Comparison of ENCODE assay signal across 8 cellular contexts in the genomic region with DNA sequence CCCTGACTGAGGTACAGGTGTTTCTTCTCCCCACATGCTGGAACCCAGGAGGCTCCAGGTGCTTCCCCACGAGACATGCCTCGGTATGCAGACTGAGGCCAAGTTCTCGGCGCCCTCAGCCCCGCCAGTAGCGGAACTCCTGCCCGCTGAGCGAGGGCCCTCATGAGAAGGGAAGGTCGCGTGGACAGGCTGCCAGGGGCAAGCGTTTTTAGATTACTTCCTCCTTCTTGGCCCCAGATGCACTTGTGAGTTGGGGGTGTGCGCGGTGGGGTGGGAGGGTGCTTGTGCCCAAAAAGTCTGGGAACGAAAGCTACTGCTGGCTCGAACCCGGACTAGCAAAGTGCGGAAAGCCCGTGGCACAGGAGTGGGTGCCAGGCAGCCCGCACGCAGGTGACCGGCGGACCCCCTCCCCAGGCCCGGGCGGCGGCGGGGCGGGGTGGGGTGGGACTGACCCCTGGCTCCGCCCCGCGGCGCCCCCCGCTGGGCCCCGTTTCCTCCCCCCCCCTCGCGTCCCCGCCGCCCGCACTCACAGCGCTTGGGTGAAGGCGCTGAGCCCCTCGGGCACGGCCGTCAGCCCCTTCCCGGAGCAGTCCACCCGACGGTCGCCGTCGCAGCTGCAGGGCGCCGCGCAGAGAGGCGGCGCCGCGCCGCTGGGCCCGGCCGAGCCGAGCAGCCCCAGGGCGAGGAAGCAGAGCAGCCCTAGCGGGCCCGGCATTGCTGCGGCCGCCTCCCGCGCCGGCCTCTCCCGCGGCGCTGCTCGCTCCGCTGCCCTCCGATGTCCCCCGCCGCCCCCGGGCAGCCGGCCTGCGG. TPM values are rescaled to one million over a fixed set of nuclear protein-coding genes. Genes with fewer than 3 reads are reported as not detected.
DNase-seq lines count a peak whose midpoint lies in the region; ATAC-seq and TF ChIP-seq lines count a peak whose summit lies in the region.

No MANE protein-coding gene starts in this region.

- H3K4me2 ChIP-seq in HCT116 (ENCODE audit: low read length) = peak overlapping the region; percentile 78

- DNase-seq in NCI-H2227 (lab: John Stamatoyannopoulos, UW; ENCODE audit: unreplicated experiment) (peak; percentile 64), NCI-H2227 treated with DMSO at 0.1 percent for 48 hours (lab: John Stamatoyannopoulos, UW) (no peak), HCT116 (ENCODE audit: low read depth, low spot score) (no peak), NB4 (ENCODE audit: low read depth) (peak; percentile 79), activated gamma-delta T cell treated with Interleukin-2 at 50 U/mL for 16 hours (peak; percentile 11), glomerular visceral epithelial cell (ENCODE audit: extremely low spot score) (peak; percentile 28), nucleus accumbens (lab: John Stamatoyannopoulos, UW) (peak in 37 of 56 donors; percentile 9 to 73 (median 41)), T1000 (lab: John Stamatoyannopoulos, UW) (no peak)

- H2AFZ ChIP-seq in HCT116 (ENCODE audit: low read depth, low read length, poor library complexity, severe bottlenecking) = peak overlapping the region; percentile 71

- BruUV-seq in HCT116 (replicated peaks; lab: Mats Ljungman, UMichigan) = no TSS peak

- H3K9me2 ChIP-seq in HCT116 (ENCODE audit: insufficient read depth) = no peaks in the 10 kb centered on the region

- no peak for TF ChIP-seq RAD21 in HCT116 (IDR thresholded peaks at IDR 0.05; ENCODE audit: low read depth)

- peak overlapping the region; percentile 57 for H3K9ac ChIP-seq in HCT116 (ENCODE audit: low read length)

- H3K9me3 ChIP-seq in HCT116 (ENCODE audit: control insufficient read depth in 1 of 2, insufficient read depth in 1 of 2, low read depth in 1 of 2, low read length in 2 of 2) = no peaks in the 10 kb centered on the region

- H3K4me3 ChIP-seq in HCT116 (replicated peaks in 1 of 2; ENCODE audit: low read depth in 1 of 2, low read length in 2 of 2) (peak overlapping the region; percentile 59 to 68), NB4 (ENCODE audit: low read depth, low read length) (peak overlapping the region; percentile 72)

- H3K4me1 ChIP-seq in HCT116 (ENCODE audit: control insufficient read depth in 1 of 2, insufficient read depth in 2 of 2, low read length in 2 of 2) = peaks cover 8 to 16% of the 10 kb centered on the region in 2 experiments; a peak in 3 of 4 replicates

- H3K36me3 ChIP-seq in HCT116 (ENCODE audit: control insufficient read depth in 1 of 2, insufficient read depth in 2 of 2, low read length in 2 of 2) = no peaks in the 10 kb centered on the region

- TF ChIP-seq CTCF in HCT116 (IDR thresholded peaks at IDR 0.05 in 2 of 3, conservative IDR thresholded peaks at IDR 0.05 in 1 of 3; ENCODE audit: borderline replicate concordance in 1 of 3, insufficient read depth in 1 of 3, low read depth in 2 of 3, low read length in 2 of 3) (no peak), NB4 (IDR thresholded peaks at IDR 0.05; ENCODE audit: low read depth, low read length) (no peak)

- H3K27ac ChIP-seq in HCT116 (ENCODE audit: low read depth, low read length) = peak overlapping the region; percentile 67; the same call in 1 of the 2 replicates

- POLR2A ChIA-PET in HCT116 (lab: Charles Lee) = no interaction called here

- H3K27me3 ChIP-seq in HCT116 (ENCODE audit: insufficient read depth, low read length) = no peaks in the 10 kb centered on the region

- ATAC-seq in HCT116 = peak; percentile 71

- RAD21 ChIA-PET in HCT116 (lab: Charles Lee; ENCODE audit: low non-redundant PET in 1 of 2, low total read pairs in 2 of 2, uncharacterized antibody in 2 of 2, unreplicated experiment in 2 of 2) = no interaction called here

- no peak for TF ChIP-seq POLR2A in HCT116 (IDR thresholded peaks at IDR 0.05; ENCODE audit: borderline replicate concordance, extremely low read depth, insufficient read depth, insufficient read length)
- peak; percentile 35 for TF ChIP-seq POLR2A in NB4 (IDR thresholded peaks at IDR 0.05; ENCODE audit: extremely low read depth, insufficient read length)

- H3K79me2 ChIP-seq in HCT116 (ENCODE audit: insufficient read depth, low read length) = no peaks in the 10 kb centered on the region

- CTCF ChIA-PET in HCT116 (lab: Charles Lee) = interaction anchor here (1.0 to 1.5 kb wide), 4 partner anchors 14 to 288 kb away, joined by 3 to 16 read pairs (median 6); no protein-coding TSS in a partner anchor

- no peaks in the 10 kb centered on the region for H4K20me1 ChIP-seq in HCT116 (ENCODE audit: insufficient read depth)

- intact Hi-C loops in HCT116 (cut with micrococcal nuclease) = no loop called here

TF ChIP-seq in HCT116, 20 proteins besides CTCF, POLR2A, EP300 and RAD21:
- TF ChIP-seq, protein P1, sequence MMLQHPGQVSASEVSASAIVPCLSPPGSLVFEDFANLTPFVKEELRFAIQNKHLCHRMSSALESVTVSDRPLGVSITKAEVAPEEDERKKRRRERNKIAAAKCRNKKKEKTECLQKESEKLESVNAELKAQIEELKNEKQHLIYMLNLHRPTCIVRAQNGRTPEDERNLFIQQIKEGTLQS (IDR thresholded peaks at IDR 0.05) = no peak
- TF ChIP-seq, protein P2, sequence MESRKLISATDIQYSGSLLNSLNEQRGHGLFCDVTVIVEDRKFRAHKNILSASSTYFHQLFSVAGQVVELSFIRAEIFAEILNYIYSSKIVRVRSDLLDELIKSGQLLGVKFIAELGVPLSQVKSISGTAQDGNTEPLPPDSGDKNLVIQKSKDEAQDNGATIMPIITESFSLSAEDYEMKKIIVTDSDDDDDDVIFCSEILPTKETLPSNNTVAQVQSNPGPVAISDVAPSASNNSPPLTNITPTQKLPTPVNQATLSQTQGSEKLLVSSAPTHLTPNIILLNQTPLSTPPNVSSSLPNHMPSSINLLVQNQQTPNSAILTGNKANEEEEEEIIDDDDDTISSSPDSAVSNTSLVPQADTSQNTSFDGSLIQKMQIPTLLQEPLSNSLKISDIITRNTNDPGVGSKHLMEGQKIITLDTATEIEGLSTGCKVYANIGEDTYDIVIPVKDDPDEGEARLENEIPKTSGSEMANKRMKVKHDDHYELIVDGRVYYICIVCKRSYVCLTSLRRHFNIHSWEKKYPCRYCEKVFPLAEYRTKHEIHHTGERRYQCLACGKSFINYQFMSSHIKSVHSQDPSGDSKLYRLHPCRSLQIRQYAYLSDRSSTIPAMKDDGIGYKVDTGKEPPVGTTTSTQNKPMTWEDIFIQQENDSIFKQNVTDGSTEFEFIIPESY (IDR thresholded peaks at IDR 0.05; ENCODE audit: extremely low read depth, insufficient replicate concordance, low read length) = no peak

RNA-seq across cellular contexts. Expression of gene LGR4, which starts 0.8 kb away (rescaled TPM):
- total RNA-seq in HCT116 (2021; ENCODE audit: unreplicated experiment) = 7.1 TPM
- 1.1 and 1.5 TPM in 2 replicates for polyA plus RNA-seq in HCT116 (2012)

RNA-seq across cellular contexts. Expression of gene LIN7C, which starts 34.8 kb away (rescaled TPM):
- total RNA-seq in HCT116 (2021; ENCODE audit: unreplicated experiment) = 48.2 TPM
- polyA plus RNA-seq in HCT116 (2012) = 2.6 and 3.9 TPM in 2 replicates

Comparison
In these comparisons a context has a peak if more than half of its experiments do, and no peak if none do; other contexts are left out.
1. DNase-seq: peak in NCI-H2227 (single experiment), NB4 (single experiment), activated gamma-delta T cell treated with Interleukin-2 at 50 U/mL for 16 hours (single experiment), glomerular visceral epithelial cell (single experiment) and nucleus accumbens (37 of 56); none in NCI-H2227 treated with DMSO at 0.1 percent for 48 hours (single experiment), HCT116 (single experiment) and T1000 (single experiment).